Comparison of ENCODE assay signal across 17 cellular contexts in genomic region chr13:100495455-100495854, GRCh38.
"Had no signal": no experiment of that assay in that cellular context is flagged by ENCODE, and none has a peak within 500 bp of the region (broad histone marks: within the 10 kb centered on the region; RNA-seq: fewer than 3 reads in every experiment).

No MANE protein-coding gene starts in this region.

- H3K36me3 ChIP-seq: breast epithelium, left lung, neural progenitor cell, right lobe of liver had no signal

- H3K27me3 ChIP-seq: breast epithelium, left lung, neural progenitor cell, right lobe of liver had no signal

- FAIRE-seq: keratinocyte had no signal

- H3K4me1 ChIP-seq: breast epithelium, psoas muscle had no signal

- H3K4me3 ChIP-seq: breast epithelium, left lung, neural progenitor cell, psoas muscle, right lobe of liver had no signal

- H3K9ac ChIP-seq: neural progenitor cell had no signal

- H3K27ac ChIP-seq: breast epithelium, left lung, neural progenitor cell, psoas muscle, right lobe of liver had no signal

- H2AFZ ChIP-seq: neural progenitor cell had no signal

- H3K9me3 ChIP-seq: breast epithelium, left lung, psoas muscle, right lobe of liver had no signal

- DNase-seq: activated CD4-positive, alpha-beta T cell treated with anti-CD3 and anti-CD28 coated beads, Interleukin-2, amount 50 U/mL, for 1 hour; activated naive CD4-positive, alpha-beta T cell treated with Interleukin-2 at 50 U/mL for 16 hours; anterior cingulate cortex; cerebellar nuclear complex; effector memory CD4-positive, alpha-beta T cell; foreskin fibroblast; hippocampal formation; left lung; mammary epithelial cell; naive B cell; psoas muscle; right lobe of liver; stimulated activated naive CD8-positive, alpha-beta T cell treated with anti-CD3 and anti-CD28 coated beads, Interleukin-15, Interleukin-2, amounts not matched to agents 100 U/mL and 50 U/mL, for 24 hours had no signal

- H3K4me2 ChIP-seq: neural progenitor cell had no signal

- ATAC-seq: activated T-helper 17 cell treated with anti-CD3 and anti-CD28 coated beads, Interleukin-2, amount 50 U/mL, for 72 hours; left lung; psoas muscle; right lobe of liver; stimulated activated naive CD8-positive, alpha-beta T cell treated with anti-CD3 and anti-CD28 coated beads, Interleukin-15, Interleukin-2, amounts not matched to agents 100 U/mL and 50 U/mL, for 24 hours had no signal
